In the genomic region with DNA sequence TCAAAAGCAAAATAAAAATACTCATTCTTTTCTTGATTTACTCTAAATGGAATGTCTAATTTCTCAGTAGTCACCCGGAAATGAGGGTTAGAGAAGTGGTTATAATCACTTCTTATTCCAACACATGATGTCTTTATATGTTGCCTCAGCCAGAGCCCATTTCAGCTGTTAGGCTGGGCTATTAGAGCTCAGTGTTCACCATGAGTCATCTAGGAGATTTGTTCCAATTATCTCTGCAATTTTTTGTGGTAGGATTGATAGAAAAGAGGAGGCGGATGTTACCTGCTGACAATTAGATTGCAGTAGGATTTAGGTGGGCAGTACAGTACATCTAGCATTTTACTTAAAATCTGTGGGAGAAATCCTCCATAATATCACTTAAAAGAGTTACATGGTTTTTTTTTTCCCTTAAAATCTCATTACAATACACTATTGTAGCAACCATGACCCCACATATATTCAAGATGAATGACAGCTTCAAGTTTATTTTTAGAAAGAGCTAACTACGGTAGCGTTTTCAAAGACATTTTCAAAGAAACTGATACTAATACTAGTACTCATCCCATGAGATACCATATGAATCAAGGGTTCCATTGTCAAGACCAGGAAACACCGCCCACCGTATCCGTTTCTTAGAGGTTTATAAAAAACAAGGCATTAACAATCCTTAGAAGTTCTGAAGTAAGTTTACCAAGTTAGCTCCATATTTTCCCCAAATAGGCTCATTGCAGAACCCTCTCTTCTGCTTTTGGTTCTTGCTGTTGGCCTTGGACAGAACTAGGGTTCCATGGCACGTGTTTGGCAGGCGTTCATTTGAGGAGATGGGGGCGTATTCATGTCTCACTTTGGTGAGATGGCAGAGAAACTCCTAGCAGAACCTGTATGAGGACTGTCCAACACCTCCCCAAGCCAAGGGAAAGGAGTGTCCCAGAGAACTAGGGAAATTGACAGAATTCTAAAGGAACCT, we compare ENCODE assay signal across 9 cellular contexts. TPM values are rescaled to one million over a fixed set of nuclear protein-coding genes. Genes with fewer than 3 reads are reported as not detected.
DNase-seq lines count a peak whose midpoint lies in the region; ATAC-seq and TF ChIP-seq lines count a peak whose summit lies in the region.
"Had no signal": no experiment of that assay in that cellular context is flagged by ENCODE, and none has a peak within 500 bp of the region (broad histone marks: within the 10 kb centered on the region; RNA-seq: fewer than 3 reads in every experiment).

No MANE protein-coding gene starts in this region.

- intact Hi-C loops in posterior cingulate gyrus (cut with DNase I): loop anchor here (5.0 kb wide), 1 partner anchor 215 kb away; the partner anchor contains the start of gene MEST

- peak; percentile 25; the same call in 2 of the 3 replicates for ATAC-seq in RWPE2 (ENCODE audit: low read depth)

- H3K9me3 ChIP-seq in RWPE2 (ENCODE audit: severe bottlenecking): no peaks in the 10 kb centered on the region

- DNase-seq in HCEC 1CT (peak; percentile 72), RWPE2 (ENCODE audit: low spot score) (no peak), epithelial cell of esophagus (ENCODE audit: low read depth) (peak; percentile 66), posterior cingulate gyrus (no peak), HT-29 (ENCODE audit: low spot score) (no peak), globus pallidus (ENCODE audit: low spot score) (no peak), NCI-H2196 (lab: John Stamatoyannopoulos, UW; ENCODE audit: unreplicated experiment) (no peak)
- peak; percentile 73 for DNase-seq in stimulated activated CD4-positive, alpha-beta T cell treated with anti-CD3 and anti-CD28 coated beads, Interleukin-15, amount 100 ng/mL, for 24 hours

- no peak overlapping the region for H3K4me3 ChIP-seq in RWPE2 (ENCODE audit: severe bottlenecking)
- no peak overlapping the region for H3K4me3 ChIP-seq in epithelial cell of esophagus (ENCODE audit: low read length)
- H3K4me3 ChIP-seq: coronary artery had no signal

- peak overlapping the region; percentile 98 for H3K27ac ChIP-seq in RWPE2 (ENCODE audit: poor library complexity, severe bottlenecking)
- H3K27ac ChIP-seq: coronary artery had no signal

- peaks cover 74% of the 10 kb centered on the region for H3K4me1 ChIP-seq in RWPE2 (ENCODE audit: insufficient read depth, poor library complexity, severe bottlenecking)

- no peaks in the 10 kb centered on the region for H3K36me3 ChIP-seq in RWPE2 (ENCODE audit: low read depth)

- H3K27me3 ChIP-seq in RWPE2 (ENCODE audit: insufficient read depth, poor library complexity, severe bottlenecking): no peaks in the 10 kb centered on the region

- TF ChIP-seq CTCF in RWPE2 (IDR thresholded peaks at IDR 0.05; ENCODE audit: poor library complexity, severe bottlenecking): no peak
- TF ChIP-seq CTCF in epithelial cell of esophagus (IDR thresholded peaks at IDR 0.05; ENCODE audit: insufficient read depth, low read depth, low read length, missing control alignments): no peak

RNA-seq across cellular contexts. Expression of gene CPA2, which starts 10.4 kb away (rescaled TPM):
- total RNA-seq in HT-29 (2014; rRNA removed; shearing (Covaris generic)): not detected in 2 replicates

RNA-seq across cellular contexts. Expression of gene CPA4, which starts 15.9 kb away (rescaled TPM):
- not detected in 2 replicates for total RNA-seq in HT-29 (2014; rRNA removed; shearing (Covaris generic))

Comparison
In these comparisons a context has a peak if more than half of its experiments do, and no peak if none do; other contexts are left out.
1. DNase-seq: peak in HCEC 1CT (single experiment), epithelial cell of esophagus (single experiment) and stimulated activated CD4-positive, alpha-beta T cell treated with anti-CD3 and anti-CD28 coated beads, Interleukin-15, amount 100 ng/mL, for 24 hours (single experiment); none in RWPE2 (single experiment), posterior cingulate gyrus (0 of 10), HT-29 (single experiment), globus pallidus (single experiment) and NCI-H2196 (single experiment).